ENCODE assay signal across 13 cellular contexts in genomic region chr7:94178247-94178646, GRCh38.
A peak's percentile ranks its signal among the peaks of the same experiment; 100 is the strongest.
DNase-seq lines count a peak whose midpoint lies in the region; ATAC-seq, FAIRE-seq and TF ChIP-seq lines count a peak whose summit lies in the region.
"Had no signal": no experiment of that assay in that cellular context is flagged by ENCODE, and none has a peak within 500 bp of the region (broad histone marks: within the 10 kb centered on the region; RNA-seq: fewer than 3 reads in every experiment).

No MANE protein-coding gene starts in this region.

- no peaks in the 10 kb centered on the region for H3K27me3 ChIP-seq in spleen (replicated peaks in 1 of 7)
- H3K27me3 ChIP-seq in lower lobe of right lung (ENCODE audit: low read depth): no peaks in the 10 kb centered on the region

- TF ChIP-seq CTCF in spleen (IDR thresholded peaks at IDR 0.05 in 8 of 11, conservative IDR thresholded peaks at IDR 0.05 in 3 of 11) (no peak), kidney (IDR thresholded peaks at IDR 0.05; ENCODE audit: borderline replicate concordance, extremely low read depth, insufficient read depth) (no peak), lower lobe of right lung (IDR thresholded peaks at IDR 0.05) (no peak)

- H3K9ac ChIP-seq in kidney (ENCODE audit: low read length in 2 of 2): no peak overlapping the region

- no peak for TF ChIP-seq POLR2A in spleen (IDR thresholded peaks at IDR 0.05)

- H3K4me3 ChIP-seq in spleen (no peak overlapping the region), kidney (ENCODE audit: low read length in 2 of 2) (no peak overlapping the region), lower lobe of right lung (no peak overlapping the region)

- H3K9me3 ChIP-seq in spleen (no peaks in the 10 kb centered on the region), kidney (ENCODE audit: control insufficient read depth in 1 of 2, low read length in 2 of 2) (no peaks in the 10 kb centered on the region), lower lobe of right lung (no peaks in the 10 kb centered on the region)

- WGBS in spleen, 5 donors: 20 to 31% (median 29%) methylated on average over 3 of the region's 3 CpGs

- H3K27ac ChIP-seq in spleen (peak overlapping the region in 5 of 8 donors; percentile 47 to 72 (median 65)), kidney (ENCODE audit: low read depth in 2 of 2, low read length in 2 of 2) (no peak overlapping the region), lower lobe of right lung (no peak overlapping the region)

- H3K36me3 ChIP-seq in spleen (no peaks in the 10 kb centered on the region), kidney (ENCODE audit: control insufficient read depth in 1 of 2, insufficient read depth in 2 of 2, low read length in 2 of 2) (no peaks in the 10 kb centered on the region), lower lobe of right lung (no peaks in the 10 kb centered on the region)

- ATAC-seq in GM21723 (IDR thresholded peaks at IDR 0.05; ENCODE audit: unreplicated experiment) (peak; percentile 94), HG03175 (IDR thresholded peaks at IDR 0.05; ENCODE audit: unreplicated experiment) (peak; percentile 82), lower lobe of right lung (no peak)

- in situ Hi-C loops in ACHN (cut with HindIII; ENCODE audit: low pct_ligation_motif_present, low pct_unique_long_range_greater_than_20kb, low sequenced_read_pairs): no loop called here

- FAIRE-seq in kidney (lab: Jason Lieb, UNC): no peak
- FAIRE-seq: small intestine had no signal

- intact Hi-C loops in spleen (cut with DNase I; ENCODE audit: low total_unique reads) (no loop called here), kidney (cut with DNase I) (no loop called here), lower lobe of right lung (cut with DNase I) (no loop called here)

- peaks cover 0 to 16% (median 10%) of the 10 kb centered on the region in 6 donors for H3K4me1 ChIP-seq in spleen
- no peaks in the 10 kb centered on the region for H3K4me1 ChIP-seq in kidney (ENCODE audit: control insufficient read depth in 1 of 2, insufficient read depth in 1 of 2, low read depth in 1 of 2, low read length in 2 of 2)
- no peaks in the 10 kb centered on the region for H3K4me1 ChIP-seq in lower lobe of right lung

- peak; percentile 17 for DNase-seq in NK-92 treated with Interleukin-12 subunit alpha and Interleukin-12 subunit beta, amount 100 ng/mL, for 24 hours (lab: John Stamatoyannopoulos, UW)
- DNase-seq in NK-92 (lab: John Stamatoyannopoulos, UW; ENCODE audit: unreplicated experiment): no peak
- no peak for DNase-seq in spleen
- DNase-seq in kidney: no peak
- DNase-seq in lower lobe of right lung: no peak
- DNase-seq in ACHN: no peak
- DNase-seq: effector CD8-positive, alpha-beta T cell; HFFc6; NCI-H1694; SHP77; small intestine had no signal

Comparison
In these comparisons a context has a peak if more than half of its experiments do, and no peak if none do; other contexts are left out.
1. ATAC-seq: peak in GM21723 (single experiment) and HG03175 (single experiment); none in lower lobe of right lung (0 of 2).
2. H3K27ac ChIP-seq: peak in spleen (5 of 8); none in kidney (0 of 2) and lower lobe of right lung (single experiment).